In the genomic region with DNA sequence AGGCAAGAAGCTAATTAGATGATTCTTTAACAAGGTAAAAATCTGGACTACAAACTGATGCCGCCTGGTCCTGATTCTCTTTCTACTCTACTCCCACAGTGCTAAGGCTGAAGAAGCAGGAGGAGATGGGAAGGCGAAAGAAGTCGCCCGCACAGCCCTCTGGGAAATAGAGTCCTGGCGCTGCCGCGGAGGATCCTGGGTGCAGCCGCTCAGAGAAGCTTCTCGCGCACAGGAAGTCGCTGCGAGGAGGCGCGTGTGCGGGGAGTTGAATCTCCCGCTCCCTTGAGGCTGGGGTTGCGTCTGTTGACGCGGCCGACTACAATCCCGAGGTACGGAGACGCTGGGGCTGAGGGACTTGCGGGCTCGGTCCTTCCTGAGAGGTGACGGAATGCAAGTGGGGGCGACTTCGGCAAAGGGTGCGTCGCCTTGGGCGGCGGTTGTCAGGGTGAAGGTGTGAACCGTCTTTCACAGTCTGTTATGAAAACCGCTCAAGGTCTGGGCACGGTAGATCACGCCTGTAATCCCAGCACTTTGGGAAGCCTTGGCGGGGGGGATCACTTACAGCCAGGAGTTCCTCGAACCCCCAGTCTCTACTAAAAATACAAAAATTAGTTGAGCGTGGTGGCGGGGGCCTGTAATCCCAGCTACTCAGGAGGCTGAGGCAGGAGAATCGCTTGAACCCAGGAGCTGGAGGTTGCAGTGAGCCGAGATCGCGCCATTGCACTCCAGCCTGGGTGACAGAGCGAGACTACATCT, we compare ENCODE assay signal across 1 cellular context.
TF ChIP-seq lines count a peak whose summit lies in the region.

Gene ZNF473 (plus strand): TSS at position 212 of the 756 bp plus-strand sequence. CDS start 5,078 bp downstream, outside the sequence.

TF ChIP-seq in WTC11, 78 proteins besides CTCF, POLR2A, EP300 and RAD21 (continued from another document):
- TF ChIP-seq, protein P1, sequence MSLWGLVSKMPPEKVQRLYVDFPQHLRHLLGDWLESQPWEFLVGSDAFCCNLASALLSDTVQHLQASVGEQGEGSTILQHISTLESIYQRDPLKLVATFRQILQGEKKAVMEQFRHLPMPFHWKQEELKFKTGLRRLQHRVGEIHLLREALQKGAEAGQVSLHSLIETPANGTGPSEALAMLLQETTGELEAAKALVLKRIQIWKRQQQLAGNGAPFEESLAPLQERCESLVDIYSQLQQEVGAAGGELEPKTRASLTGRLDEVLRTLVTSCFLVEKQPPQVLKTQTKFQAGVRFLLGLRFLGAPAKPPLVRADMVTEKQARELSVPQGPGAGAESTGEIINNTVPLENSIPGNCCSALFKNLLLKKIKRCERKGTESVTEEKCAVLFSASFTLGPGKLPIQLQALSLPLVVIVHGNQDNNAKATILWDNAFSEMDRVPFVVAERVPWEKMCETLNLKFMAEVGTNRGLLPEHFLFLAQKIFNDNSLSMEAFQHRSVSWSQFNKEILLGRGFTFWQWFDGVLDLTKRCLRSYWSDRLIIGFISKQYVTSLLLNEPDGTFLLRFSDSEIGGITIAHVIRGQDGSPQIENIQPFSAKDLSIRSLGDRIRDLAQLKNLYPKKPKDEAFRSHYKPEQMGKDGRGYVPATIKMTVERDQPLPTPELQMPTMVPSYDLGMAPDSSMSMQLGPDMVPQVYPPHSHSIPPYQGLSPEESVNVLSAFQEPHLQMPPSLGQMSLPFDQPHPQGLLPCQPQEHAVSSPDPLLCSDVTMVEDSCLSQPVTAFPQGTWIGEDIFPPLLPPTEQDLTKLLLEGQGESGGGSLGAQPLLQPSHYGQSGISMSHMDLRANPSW (CRISPR knock-in tag; conservative IDR thresholded peaks at IDR 0.05; ENCODE audit: low read depth): no peak
TF ChIP-seq in WTC11: peak in this region for 44.
